16 cellular contexts compared by ENCODE assay signal in the genomic region with DNA sequence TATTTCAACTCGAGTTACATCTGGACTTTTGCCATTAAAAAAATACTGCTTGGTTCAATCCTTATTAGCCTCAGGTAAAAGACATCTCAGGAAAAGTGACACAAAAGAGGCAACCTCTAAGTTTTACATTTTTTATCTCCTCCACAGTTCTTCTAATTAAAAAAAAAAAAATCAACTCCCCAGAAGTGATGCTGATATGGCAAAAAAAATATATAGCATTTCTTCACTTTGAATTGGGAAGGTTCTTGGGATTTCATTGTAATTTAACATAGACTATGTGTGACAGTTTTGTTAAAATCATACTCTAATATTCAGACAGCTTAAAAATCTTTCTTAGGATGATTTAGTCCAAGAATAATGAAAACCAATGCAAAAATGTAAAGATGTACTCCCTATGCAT.
DNase-seq lines count a peak whose midpoint lies in the region; ATAC-seq and TF ChIP-seq lines count a peak whose summit lies in the region.
"Had no signal": no experiment of that assay in that cellular context is flagged by ENCODE, and none has a peak within 500 bp of the region (broad histone marks: within the 10 kb centered on the region; RNA-seq: fewer than 3 reads in every experiment).

No MANE protein-coding gene starts in this region.

- no peak overlapping the region for H2AFZ ChIP-seq in DND-41 (ENCODE audit: low read depth, low read length)
- H2AFZ ChIP-seq: GM23338 had no signal

- H3K36me3 ChIP-seq in DND-41 (ENCODE audit: insufficient read depth, low read length): no peaks in the 10 kb centered on the region
- H3K36me3 ChIP-seq: neutrophil had no signal

- H3K9me3 Mint-ChIP-seq in activated naive CD4-positive, alpha-beta T cell treated with anti-CD3 and anti-CD28 coated beads for 36 hours: peaks cover 2% of the 10 kb centered on the region
- H3K9me3 Mint-ChIP-seq in activated T-helper 2 cell treated with anti-CD3 and anti-CD28 coated beads, Interferon-gamma antibody, Interleukin-2, Interleukin-4, amounts not matched to agents 10 μg/mL and 5 μg/mL and 100 μg/mL, durations not matched to agents 14 hours and 24 hours and 36 hours: peaks cover 4% of the 10 kb centered on the region
- H3K9me3 Mint-ChIP-seq in natural killer cell: no peaks in the 10 kb centered on the region
- H3K9me3 Mint-ChIP-seq: GM23338 had no signal

- ATAC-seq in DND-41 (ENCODE audit: insufficient read depth, low read depth) (peak; percentile 8; the same call in 1 of the 3 replicates), natural killer cell (no peak), HG02678 (IDR thresholded peaks at IDR 0.05; ENCODE audit: unreplicated experiment) (no peak)
- ATAC-seq: GM23338, Right ventricle myocardium inferior, sciatic nerve had no signal

- no peak for DNase-seq in activated naive CD4-positive, alpha-beta T cell treated with anti-CD3 and anti-CD28 coated beads for 36 hours
- DNase-seq in activated naive CD4-positive, alpha-beta T cell treated with anti-CD3 and anti-CD28 coated beads, Interleukin-2, amount 50 U/mL, for 16 hours: no peak
- DNase-seq in DND-41 (no peak), natural killer cell (no peak), DMS53 treated with DMSO at 0.1 percent for 48 hours (lab: John Stamatoyannopoulos, UW; ENCODE audit: unreplicated experiment) (no peak), NCI-H1694 treated with DMSO at 0.1 percent for 48 hours (lab: John Stamatoyannopoulos, UW) (no peak)
- no peak for DNase-seq in activated T-helper 2 cell treated with anti-CD3 and anti-CD28 coated beads, Interferon-gamma antibody, Interleukin-2, Interleukin-4, amounts not matched to agents 10 μg/mL and 5 μg/mL and 100 μg/mL, durations not matched to agents 14 hours and 24 hours and 36 hours (ENCODE audit: low spot score)
- DNase-seq: activated effector memory CD4-positive, alpha-beta T cell treated with anti-CD3 and anti-CD28 coated beads, Interleukin-2, amount 50 U/mL, for 16 hours; NCI-H1436; NK-92 treated with Interleukin-12 subunit alpha and Interleukin-12 subunit beta, amount 100 ng/mL, for 24 hours had no signal

- no peaks in the 10 kb centered on the region for H3K79me2 ChIP-seq in DND-41 (ENCODE audit: insufficient read depth, low read length)

- intact Hi-C loops in activated naive CD4-positive, alpha-beta T cell treated with anti-CD3 and anti-CD28 coated beads for 36 hours (cut with micrococcal nuclease): loop anchor here (5.0 kb wide), 1 partner anchor 424 kb away; no protein-coding TSS in a partner anchor
- intact Hi-C loops in activated T-helper 2 cell treated with anti-CD3 and anti-CD28 coated beads, Interferon-gamma antibody, Interleukin-2, Interleukin-4, amounts not matched to agents 10 μg/mL and 5 μg/mL and 100 μg/mL, durations not matched to agents 14 hours and 24 hours and 36 hours (cut with micrococcal nuclease): loop anchor here (1.0 to 10.0 kb wide), 6 partner anchors 10 to 446 kb away; partner anchors contain the start of genes GBP5 and ZNF326
- intact Hi-C loops in natural killer cell (cut with micrococcal nuclease): loop anchor here (2.0 to 5.0 kb wide), 3 partner anchors 22 to 88 kb away; partner anchors contain the start of gene LRRC8C

- peaks cover 37% of the 10 kb centered on the region for H3K4me1 ChIP-seq in DND-41 (ENCODE audit: insufficient read depth, low read length)

- H3K4me1 Mint-ChIP-seq in activated naive CD4-positive, alpha-beta T cell treated with anti-CD3 and anti-CD28 coated beads for 36 hours (ENCODE audit: low read depth): peaks cover 90% of the 10 kb centered on the region
- H3K4me1 Mint-ChIP-seq in activated T-helper 2 cell treated with anti-CD3 and anti-CD28 coated beads, Interferon-gamma antibody, Interleukin-2, Interleukin-4, amounts not matched to agents 10 μg/mL and 5 μg/mL and 100 μg/mL, durations not matched to agents 14 hours and 24 hours and 36 hours (ENCODE audit: low read depth): peaks cover 86% of the 10 kb centered on the region
- H3K4me1 Mint-ChIP-seq in natural killer cell: peaks cover 63 to 67% of the 10 kb centered on the region in 2 donors

- no peak overlapping the region for H3K4me3 Mint-ChIP-seq in activated naive CD4-positive, alpha-beta T cell treated with anti-CD3 and anti-CD28 coated beads for 36 hours
- H3K4me3 Mint-ChIP-seq in activated T-helper 2 cell treated with anti-CD3 and anti-CD28 coated beads, Interferon-gamma antibody, Interleukin-2, Interleukin-4, amounts not matched to agents 10 μg/mL and 5 μg/mL and 100 μg/mL, durations not matched to agents 14 hours and 24 hours and 36 hours (ENCODE audit: low read depth): peak overlapping the region; percentile 20
- H3K4me3 Mint-ChIP-seq in natural killer cell: peak overlapping the region; percentile 89
- H3K4me3 Mint-ChIP-seq: GM23338, mesothelial cell of epicardium had no signal

- peak overlapping the region; percentile 81 for H3K27ac Mint-ChIP-seq in activated naive CD4-positive, alpha-beta T cell treated with anti-CD3 and anti-CD28 coated beads for 36 hours
- peak overlapping the region; percentile 97 for H3K27ac Mint-ChIP-seq in activated T-helper 2 cell treated with anti-CD3 and anti-CD28 coated beads, Interferon-gamma antibody, Interleukin-2, Interleukin-4, amounts not matched to agents 10 μg/mL and 5 μg/mL and 100 μg/mL, durations not matched to agents 14 hours and 24 hours and 36 hours
- H3K27ac Mint-ChIP-seq in natural killer cell: peak overlapping the region; percentile 88 to 95
- H3K27ac Mint-ChIP-seq: GM23338, mesothelial cell of epicardium had no signal

- H3K27me3 ChIP-seq in DND-41 (ENCODE audit: insufficient read depth, low read length, poor library complexity): no peaks in the 10 kb centered on the region
- H3K27me3 ChIP-seq: neutrophil had no signal

- H4K20me1 ChIP-seq in DND-41 (ENCODE audit: insufficient read depth, low read length): no peaks in the 10 kb centered on the region

- H3K27ac ChIP-seq in DND-41 (ENCODE audit: low read length): no peak overlapping the region

- no peaks in the 10 kb centered on the region for H3K27me3 Mint-ChIP-seq in activated naive CD4-positive, alpha-beta T cell treated with anti-CD3 and anti-CD28 coated beads for 36 hours (ENCODE audit: low read depth)
- no peaks in the 10 kb centered on the region for H3K27me3 Mint-ChIP-seq in activated T-helper 2 cell treated with anti-CD3 and anti-CD28 coated beads, Interferon-gamma antibody, Interleukin-2, Interleukin-4, amounts not matched to agents 10 μg/mL and 5 μg/mL and 100 μg/mL, durations not matched to agents 14 hours and 24 hours and 36 hours (ENCODE audit: low read depth)
- no peaks in the 10 kb centered on the region for H3K27me3 Mint-ChIP-seq in natural killer cell (ENCODE audit: low read depth in 2 of 2)

- peaks cover 8% of the 10 kb centered on the region for H3K36me3 Mint-ChIP-seq in activated naive CD4-positive, alpha-beta T cell treated with anti-CD3 and anti-CD28 coated beads for 36 hours (ENCODE audit: low read depth)
- H3K36me3 Mint-ChIP-seq in activated T-helper 2 cell treated with anti-CD3 and anti-CD28 coated beads, Interferon-gamma antibody, Interleukin-2, Interleukin-4, amounts not matched to agents 10 μg/mL and 5 μg/mL and 100 μg/mL, durations not matched to agents 14 hours and 24 hours and 36 hours (ENCODE audit: low read depth): peaks cover 51% of the 10 kb centered on the region
- H3K36me3 Mint-ChIP-seq in natural killer cell: no peaks in the 10 kb centered on the region
- H3K36me3 Mint-ChIP-seq: mesothelial cell of epicardium had no signal

- no peak overlapping the region for H3K4me3 ChIP-seq in DND-41 (ENCODE audit: low read depth in 1 of 2, low read length in 2 of 2)
- H3K4me3 ChIP-seq: GM23338 had no signal

- CTCF ChIA-PET in activated naive CD4-positive, alpha-beta T cell treated with anti-CD3 and anti-CD28 coated beads for 36 hours (lab: Charles Lee): interaction anchor here (0.6 to 3.8 kb wide), 13 partner anchors 14 to 998 kb away, joined by 3 to 33 read pairs (median 5); no protein-coding TSS in a partner anchor

- no peak overlapping the region for H3K9ac ChIP-seq in DND-41 (ENCODE audit: low read depth, low read length)

- H3K4me2 ChIP-seq in DND-41 (ENCODE audit: insufficient read depth, low read length): no peak overlapping the region
- H3K4me2 ChIP-seq: GM23338 had no signal

- H3K9me3 ChIP-seq in DND-41 (ENCODE audit: insufficient read depth, low read length, severe bottlenecking): no peaks in the 10 kb centered on the region
- H3K9me3 ChIP-seq: neutrophil had no signal

- no peak for TF ChIP-seq CTCF in DND-41 (IDR thresholded peaks at IDR 0.05; ENCODE audit: borderline replicate concordance, extremely low read depth, low read length, poor library complexity, severe bottlenecking)
- no peak for TF ChIP-seq CTCF in natural killer cell (IDR thresholded peaks at IDR 0.05)
